Comparison of ENCODE assay signal across 24 cellular contexts in genomic region chr12:3483089-3483488, GRCh38. TPM values are rescaled to one million over a fixed set of nuclear protein-coding genes. Genes with fewer than 3 reads are reported as not detected.
"Had no signal": no experiment of that assay in that cellular context is flagged by ENCODE, and none has a peak within 500 bp of the region (broad histone marks: within the 10 kb centered on the region; RNA-seq: fewer than 3 reads in every experiment).

No MANE protein-coding gene starts in this region.

- H3K36me3 Mint-ChIP-seq: brain, neural progenitor cell had no signal

- H3K27ac ChIP-seq: left ventricle myocardium inferior, neural progenitor cell, prostate gland, right atrium auricular region, suprapubic skin had no signal

- H3K27me3 ChIP-seq: right atrium auricular region had no signal

- H3K4me1 ChIP-seq: prostate gland, suprapubic skin had no signal

- H3K9me3 Mint-ChIP-seq: activated CD4-positive, alpha-beta T cell treated with anti-CD3 and anti-CD28 coated beads, Interleukin-2, amount 10 ng/mL, durations not matched to agents 24 days and 14 days; activated CD8-positive, alpha-beta T cell treated with anti-CD3 and anti-CD28 coated beads for 36 hours; activated naive CD4-positive, alpha-beta T cell treated with anti-CD3 and anti-CD28 coated beads for 36 hours; activated naive CD8-positive, alpha-beta T cell treated with anti-CD3 and anti-CD28 coated beads, Interleukin-2, amount 50 U/mL, for 24 hours; brain; neural progenitor cell; stimulated activated naive CD8-positive, alpha-beta T cell treated with anti-CD3 and anti-CD28 coated beads, Interleukin-15, amount 100 ng/mL, for 72 hours had no signal

- H3K4me2 ChIP-seq: neural progenitor cell had no signal

- H2AFZ ChIP-seq: neural progenitor cell had no signal

- H3K4me1 Mint-ChIP-seq: activated CD4-positive, alpha-beta T cell treated with anti-CD3 and anti-CD28 coated beads, Interleukin-2, amount 10 ng/mL, durations not matched to agents 24 days and 14 days; activated naive CD8-positive, alpha-beta T cell treated with anti-CD3 and anti-CD28 coated beads, Interleukin-2, amount 50 U/mL, for 24 hours; brain; stimulated activated naive CD8-positive, alpha-beta T cell treated with anti-CD3 and anti-CD28 coated beads, Interleukin-15, amount 100 ng/mL, for 72 hours had no signal

- FAIRE-seq: colon, endometrium, frontal cortex had no signal

- H3K9me3 ChIP-seq: left ventricle myocardium inferior, prostate gland, right atrium auricular region, suprapubic skin had no signal

- DNase-seq: activated CD4-positive, alpha-beta T cell treated with anti-CD3 and anti-CD28 coated beads, Interleukin-2, amount 10 ng/mL, durations not matched to agents 24 days and 14 days; activated CD4-positive, CD25-positive, alpha-beta regulatory T cell; activated CD8-positive, alpha-beta T cell treated with anti-CD3 and anti-CD28 coated beads for 36 hours; activated naive CD4-positive, alpha-beta T cell treated with anti-CD3 and anti-CD28 coated beads for 36 hours; activated naive CD8-positive, alpha-beta T cell treated with anti-CD3 and anti-CD28 coated beads, Interleukin-2, amount 50 U/mL, for 24 hours; activated T-cell treated with anti-CD3 and anti-CD28 coated beads, Interleukin-2, amount 50 U/mL, for 1 hour; anterior cingulate cortex; central memory CD4-positive, alpha-beta T cell; head of caudate nucleus; left ventricle myocardium inferior; stimulated activated CD4-positive, alpha-beta T cell treated with anti-CD3 and anti-CD28 coated beads, Interleukin-2, amount 100 ng/mL, for 24 hours; stimulated activated naive CD8-positive, alpha-beta T cell treated with anti-CD3 and anti-CD28 coated beads, Interleukin-15, amount 100 ng/mL, for 72 hours; trophoblast cell had no signal

- H3K4me3 ChIP-seq: left ventricle myocardium inferior, neural progenitor cell, prostate gland, right atrium auricular region, suprapubic skin had no signal

- H3K36me3 ChIP-seq: left ventricle myocardium inferior, neural progenitor cell, prostate gland, right atrium auricular region, suprapubic skin had no signal

- H3K27ac Mint-ChIP-seq: activated CD4-positive, alpha-beta T cell treated with anti-CD3 and anti-CD28 coated beads, Interleukin-2, amount 10 ng/mL, durations not matched to agents 24 days and 14 days; activated CD8-positive, alpha-beta T cell treated with anti-CD3 and anti-CD28 coated beads for 36 hours; activated naive CD4-positive, alpha-beta T cell treated with anti-CD3 and anti-CD28 coated beads for 36 hours; activated naive CD8-positive, alpha-beta T cell treated with anti-CD3 and anti-CD28 coated beads, Interleukin-2, amount 50 U/mL, for 24 hours; brain; neural progenitor cell; stimulated activated naive CD8-positive, alpha-beta T cell treated with anti-CD3 and anti-CD28 coated beads, Interleukin-15, amount 100 ng/mL, for 72 hours had no signal

- ATAC-seq: activated CD8-positive, alpha-beta T cell treated with anti-CD3 and anti-CD28 coated beads for 36 hours; activated naive CD8-positive, alpha-beta T cell treated with anti-CD3 and anti-CD28 coated beads, Interleukin-2, amount 50 U/mL, for 24 hours; stimulated activated naive CD8-positive, alpha-beta T cell treated with anti-CD3 and anti-CD28 coated beads, Interleukin-15, amount 100 ng/mL, for 72 hours had no signal

- H3K9ac ChIP-seq: neural progenitor cell had no signal

- H3K4me3 Mint-ChIP-seq: activated CD4-positive, alpha-beta T cell treated with anti-CD3 and anti-CD28 coated beads, Interleukin-2, amount 10 ng/mL, durations not matched to agents 24 days and 14 days; activated CD8-positive, alpha-beta T cell treated with anti-CD3 and anti-CD28 coated beads for 36 hours; activated naive CD4-positive, alpha-beta T cell treated with anti-CD3 and anti-CD28 coated beads for 36 hours; activated naive CD8-positive, alpha-beta T cell treated with anti-CD3 and anti-CD28 coated beads, Interleukin-2, amount 50 U/mL, for 24 hours; brain; neural progenitor cell; stimulated activated naive CD8-positive, alpha-beta T cell treated with anti-CD3 and anti-CD28 coated beads, Interleukin-15, amount 100 ng/mL, for 72 hours had no signal

RNA-seq across cellular contexts. Expression of gene PRMT8, which starts 7.9 kb away (rescaled TPM):
- total RNA-seq: activated CD4-positive, alpha-beta T cell treated with anti-CD3 and anti-CD28 coated beads, Interleukin-2, amount 10 ng/mL, durations not matched to agents 24 days and 14 days; activated CD8-positive, alpha-beta T cell treated with anti-CD3 and anti-CD28 coated beads for 36 hours; activated naive CD4-positive, alpha-beta T cell treated with anti-CD3 and anti-CD28 coated beads for 36 hours; kidney epithelial cell; mononuclear cell; skeletal muscle tissue; suprapubic skin had no signal
